Comparison of ENCODE assay signal across 1 cellular context in genomic region chr16:21820028-21820907, GRCh38.
A peak's percentile ranks its signal among the peaks of the same experiment; 100 is the strongest.
TF ChIP-seq lines count a peak whose summit lies in the region.

No MANE protein-coding gene starts in this region.

TF ChIP-seq in HEK293, 187 proteins besides CTCF, POLR2A, EP300 and RAD21 (continued from another document and continues in another):
- TF ChIP-seq HIC1 (tag by site-specific recombination; IDR thresholded peaks at IDR 0.05) (0 out of 2 replicates have a peak, but pooled peaks have one; percentile 26), ZNF2 (tag by site-specific recombination; IDR thresholded peaks at IDR 0.05) (peak; percentile 81), GLIS1 (tag by site-specific recombination; IDR thresholded peaks at IDR 0.05) (0 out of 2 replicates have a peak, but pooled peaks have one; percentile 9), ZBTB20 (tag by site-specific recombination; IDR thresholded peaks at IDR 0.05) (peak; percentile 71; the same call in 1 of the 2 replicates), PBX3 (CRISPR knock-in tag; IDR thresholded peaks at IDR 0.05) (0 out of 2 replicates have a peak, but pooled peaks have one; percentile 88), ZNF335 (tag by site-specific recombination; conservative IDR thresholded peaks at IDR 0.05) (peak; percentile 62), ZNF596 (tag by site-specific recombination; IDR thresholded peaks at IDR 0.05) (peak; percentile 67), ZNF600 (tag by site-specific recombination; IDR thresholded peaks at IDR 0.05) (peak; percentile 87), ZNF629 (tag by site-specific recombination; IDR thresholded peaks at IDR 0.05) (peak; percentile 83), ZNF518A (tag by site-specific recombination; conservative IDR thresholded peaks at IDR 0.05; ENCODE audit: low read depth) (peak; percentile 20; the same call in 1 of the 2 replicates), ZNF639 (tag by site-specific recombination; IDR thresholded peaks at IDR 0.05) (peak; percentile 88), ZNF10 (tag by site-specific recombination; IDR thresholded peaks at IDR 0.05) (0 out of 2 replicates have a peak, but pooled peaks have one; percentile 9), SCRT2 (tag by site-specific recombination; IDR thresholded peaks at IDR 0.05) (0 out of 2 replicates have a peak, but pooled peaks have one; percentile 12), KLF17 (tag by site-specific recombination; IDR thresholded peaks at IDR 0.05) (peak; percentile 87), ZNF24 (tag by site-specific recombination; IDR thresholded peaks at IDR 0.05) (peak; percentile 84), ZNF561 (tag by site-specific recombination; IDR thresholded peaks at IDR 0.05; ENCODE audit: borderline replicate concordance) (0 out of 2 replicates have a peak, but pooled peaks have one; percentile 38), PRDM10 (tag by site-specific recombination; IDR thresholded peaks at IDR 0.05) (peak; percentile 78), TCF7L2 (IDR thresholded peaks at IDR 0.05; ENCODE audit: borderline replicate concordance, low read depth, low read length) (peak; percentile 37; the same call in 1 of the 2 replicates), YY1 (tag by site-specific recombination; IDR thresholded peaks at IDR 0.05) (peak; percentile 94), ZBTB17 (tag by site-specific recombination; IDR thresholded peaks at IDR 0.05) (peak; percentile 99), INSM2 (tag by site-specific recombination; IDR thresholded peaks at IDR 0.05) (peak; percentile 43; the same call in 1 of the 2 replicates), KLF1 (tag by site-specific recombination; IDR thresholded peaks at IDR 0.05) (peak; percentile 61), ZNF501 (tag by site-specific recombination; IDR thresholded peaks at IDR 0.05) (peak; percentile 56; the same call in 1 of the 2 replicates), ZXDB (tag by site-specific recombination; IDR thresholded peaks at IDR 0.05) (peak; percentile 95), TRIM28 (IDR thresholded peaks at IDR 0.05; ENCODE audit: borderline replicate concordance, low read length) (peak; percentile 18; the same call in 1 of the 2 replicates), KLF10 (tag by site-specific recombination; IDR thresholded peaks at IDR 0.05) (peak; percentile 36; the same call in 1 of the 2 replicates), ZBTB26 (tag by site-specific recombination; optimal IDR thresholded peaks at IDR 0.05) (peak; percentile 90), SP2 (tag by site-specific recombination; IDR thresholded peaks at IDR 0.05) (peak; percentile 80), ZNF324 (tag by site-specific recombination; IDR thresholded peaks at IDR 0.05) (peak; percentile 86; the same call in 1 of the 2 replicates), ZFP69B (tag by site-specific recombination; IDR thresholded peaks at IDR 0.05) (peak; percentile 67), ZEB2 (tag by site-specific recombination; IDR thresholded peaks at IDR 0.05) (peak; percentile 59; the same call in 1 of the 2 replicates), REST (tag by site-specific recombination; IDR thresholded peaks at IDR 0.05) (0 out of 2 replicates have a peak, but pooled peaks have one; percentile 14)
